27 cellular contexts compared by ENCODE assay signal in the genomic region with DNA sequence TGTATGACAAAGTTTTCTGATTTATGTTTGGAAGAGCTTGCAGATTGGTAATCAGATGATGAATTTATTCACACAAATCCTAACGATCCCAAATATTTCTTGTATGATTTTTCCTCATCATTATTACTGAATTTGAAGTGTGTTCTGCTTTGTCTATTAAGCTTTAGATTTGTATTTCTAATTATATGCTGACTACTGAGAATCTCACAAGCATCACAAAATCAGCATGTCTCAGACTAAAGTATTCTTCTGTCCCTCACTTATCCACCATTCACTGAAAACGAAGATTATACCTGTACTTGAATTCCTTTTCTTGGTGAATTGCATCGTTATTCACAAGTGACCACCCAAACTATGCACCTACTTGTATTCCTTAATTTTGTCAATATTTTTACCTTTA.
"Had no signal": no experiment of that assay in that cellular context is flagged by ENCODE, and none has a peak within 500 bp of the region (broad histone marks: within the 10 kb centered on the region; RNA-seq: fewer than 3 reads in every experiment).

No MANE protein-coding gene starts in this region.

- H3K4me1 ChIP-seq: stomach, suprapubic skin, testis, thyroid gland, tibial artery, tibial nerve, transverse colon, upper lobe of left lung, upper lobe of right lung, uterus, vagina had no signal

- ATAC-seq: stimulated activated effector memory CD8-positive, alpha-beta T cell treated with anti-CD3 and anti-CD28 coated beads, Interleukin-12 subunit alpha, Interleukin-12 subunit beta, amount 100 ng/mL, for 72 hours; stimulated activated memory B cell treated with anti-CD40 and anti-IgM and Interleukin-4, amounts not matched to agents 10 μg/mL and 1 μg/mL and 100 μg/mL, for 72 hours; stimulated activated naive B cell treated with anti-CD40 and anti-IgM and Interleukin-4, amounts not matched to agents 10 μg/mL and 1 μg/mL and 100 μg/mL, for 72 hours; stimulated activated naive CD8-positive, alpha-beta T cell treated with anti-CD3 and anti-CD28 coated beads, Interleukin-15, amount 100 ng/mL, for 72 hours; stimulated activated naive CD8-positive, alpha-beta T cell treated with anti-CD3 and anti-CD28 coated beads, Interleukin-15, Interleukin-2, amounts not matched to agents 100 U/mL and 50 U/mL, for 24 hours; upper lobe of right lung had no signal

- H3K4me3 ChIP-seq: stomach, suprapubic skin, testis, thoracic aorta, thyroid gland, tibial artery, tibial nerve, transverse colon, upper lobe of left lung, upper lobe of right lung, uterus, vagina had no signal

- DNase-seq: stimulated activated CD4-positive, alpha-beta T cell treated with anti-CD3 and anti-CD28 coated beads, Interleukin-2, amount 100 ng/mL, for 48 hours; stimulated activated CD4-positive, alpha-beta T cell treated with anti-CD3 and anti-CD28 coated beads, Interleukin-4, amount 100 ng/mL, for 1 hour; stimulated activated CD4-positive, alpha-beta T cell treated with anti-CD3 and anti-CD28 coated beads, Interleukin-4, amount 100 ng/mL, for 24 hours; stimulated activated CD4-positive, alpha-beta T cell treated with anti-CD3 and anti-CD28 coated beads, Interleukin-4, amount 100 ng/mL, for 4 hours; stimulated activated CD8-positive, alpha-beta memory T cell treated with anti-CD3 and anti-CD28 coated beads, Interleukin-4, amount 100 ng/mL, for 48 hours; stimulated activated naive B cell treated with anti-CD40 and anti-IgM and Interleukin-4, amounts not matched to agents 10 μg/mL and 1 μg/mL and 100 μg/mL, for 72 hours; stimulated activated naive CD4-positive, alpha-beta T cell; stimulated activated naive CD4-positive, alpha-beta T cell treated with Interleukin-2 at 50 U/mL for 16 hours; stimulated activated naive CD8-positive, alpha-beta T cell treated with anti-CD3 and anti-CD28 coated beads, Interleukin-15, amount 100 ng/mL, for 72 hours; stimulated activated naive CD8-positive, alpha-beta T cell treated with anti-CD3 and anti-CD28 coated beads, Interleukin-15, Interleukin-2, amounts not matched to agents 100 U/mL and 50 U/mL, for 24 hours; stomach; substantia nigra; testis; thyroid gland; tibial artery; transverse colon; trophoblast cell; upper lobe of left lung; upper lobe of right lung; uterus had no signal

- FAIRE-seq: urothelium cell line had no signal

- H3K36me3 ChIP-seq: stomach, suprapubic skin, thoracic aorta, thyroid gland, tibial artery, tibial nerve, transverse colon, upper lobe of left lung, upper lobe of right lung, uterus, vagina had no signal

- H3K27ac ChIP-seq: stomach, suprapubic skin, testis, thoracic aorta, thyroid gland, tibial artery, tibial nerve, transverse colon, upper lobe of left lung, upper lobe of right lung, uterus, vagina had no signal

- H3K9me3 ChIP-seq: testis, thoracic aorta, thyroid gland, tibial artery, transverse colon, upper lobe of left lung, upper lobe of right lung, uterus, vagina had no signal

- H3K27me3 ChIP-seq: stomach, suprapubic skin, testis, thyroid gland, tibial artery, tibial nerve, transverse colon, upper lobe of left lung, upper lobe of right lung, uterus, vagina had no signal
